In genomic region chr19:37583340-37583739, GRCh38 we compare ENCODE assay signal across 16 cellular contexts. TPM values are rescaled to one million over a fixed set of nuclear protein-coding genes. Genes with fewer than 3 reads are reported as not detected.
"Had no signal": no experiment of that assay in that cellular context is flagged by ENCODE, and none has a peak within 500 bp of the region (broad histone marks: within the 10 kb centered on the region; RNA-seq: fewer than 3 reads in every experiment).

No MANE protein-coding gene starts in this region.

- H3K4me1 ChIP-seq: gastrocnemius medialis, heart left ventricle, right atrium auricular region, testis, upper lobe of left lung had no signal

- H3K27ac ChIP-seq: gastrocnemius medialis, heart left ventricle, right atrium auricular region, skin epidermis, testis, upper lobe of left lung had no signal

- H3K9me3 ChIP-seq: right atrium auricular region, testis had no signal

- FAIRE-seq: islet of Langerhans had no signal

- DNase-seq: activated CD4-positive, alpha-beta T cell treated with anti-CD3 and anti-CD28 coated beads, Interleukin-2, amount 50 U/mL, for 48 hours; activated naive CD4-positive, alpha-beta T cell treated with anti-CD3 and anti-CD28 coated beads for 36 hours; gastrocnemius medialis; heart left ventricle; left colon; mammary epithelial cell; natural killer cell; nucleus accumbens; posterior cingulate gyrus; stimulated activated naive CD8-positive, alpha-beta T cell treated with anti-CD3 and anti-CD28 coated beads, Interleukin-15, amount 100 ng/mL, for 72 hours; testis; upper lobe of left lung had no signal

- ATAC-seq: gastrocnemius medialis; heart left ventricle; left colon; natural killer cell; stimulated activated naive CD8-positive, alpha-beta T cell treated with anti-CD3 and anti-CD28 coated beads, Interleukin-15, amount 100 ng/mL, for 72 hours had no signal

- H3K4me3 ChIP-seq: heart left ventricle, right atrium auricular region, skin epidermis, testis, upper lobe of left lung had no signal

- H3K27me3 ChIP-seq: gastrocnemius medialis, heart left ventricle, right atrium auricular region, testis, upper lobe of left lung had no signal

RNA-seq across cellular contexts. Expression of gene ZNF540, which starts 11.3 kb away (rescaled TPM):
- total RNA-seq: epithelial cell of proximal tubule had no signal
